ENCODE assay signal across 1 cellular context in the genomic region with DNA sequence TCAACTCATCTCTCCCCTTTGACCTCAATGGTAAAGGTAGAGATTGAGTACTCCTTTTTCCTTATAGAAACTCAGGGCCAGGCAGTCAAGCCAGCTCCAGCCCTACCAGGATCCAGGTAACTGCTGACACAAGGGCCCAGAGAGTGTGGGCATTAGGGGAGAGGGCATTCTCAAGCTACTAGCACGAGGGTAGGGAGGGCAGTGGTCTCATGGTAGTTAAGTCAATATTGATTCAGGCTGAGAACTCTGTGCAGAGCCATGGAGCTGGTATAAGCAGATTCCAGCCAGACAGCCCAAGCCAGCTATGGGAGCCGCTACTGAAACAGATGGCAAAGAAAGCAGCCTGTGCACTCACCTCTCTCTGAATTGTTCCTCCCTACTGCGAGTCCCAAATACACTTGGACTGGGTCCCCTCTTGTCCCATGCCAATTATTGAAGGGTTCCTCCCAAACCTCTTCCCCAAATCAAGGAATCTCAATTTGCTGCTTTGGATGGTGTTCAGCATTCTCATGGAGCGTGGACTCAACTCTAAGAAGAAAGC.
TF ChIP-seq lines count a peak whose summit lies in the region.

No MANE protein-coding gene starts in this region.

TF ChIP-seq in HEK293T, 16 proteins besides CTCF, POLR2A, EP300 and RAD21:
- no peak for TF ChIP-seq SUZ12 (IDR thresholded peaks at IDR 0.05)
- TF ChIP-seq FOXM1 (IDR thresholded peaks at IDR 0.05; ENCODE audit: borderline replicate concordance): no peak
- no peak for TF ChIP-seq ZNF384 (IDR thresholded peaks at IDR 0.05)
- no peak for TF ChIP-seq LEF1 (IDR thresholded peaks at IDR 0.05; ENCODE audit: borderline replicate concordance)
- no peak for TF ChIP-seq FOXA1 (IDR thresholded peaks at IDR 0.05)
- TF ChIP-seq FOXK2 (IDR thresholded peaks at IDR 0.05): no peak
- TF ChIP-seq, protein P1, sequence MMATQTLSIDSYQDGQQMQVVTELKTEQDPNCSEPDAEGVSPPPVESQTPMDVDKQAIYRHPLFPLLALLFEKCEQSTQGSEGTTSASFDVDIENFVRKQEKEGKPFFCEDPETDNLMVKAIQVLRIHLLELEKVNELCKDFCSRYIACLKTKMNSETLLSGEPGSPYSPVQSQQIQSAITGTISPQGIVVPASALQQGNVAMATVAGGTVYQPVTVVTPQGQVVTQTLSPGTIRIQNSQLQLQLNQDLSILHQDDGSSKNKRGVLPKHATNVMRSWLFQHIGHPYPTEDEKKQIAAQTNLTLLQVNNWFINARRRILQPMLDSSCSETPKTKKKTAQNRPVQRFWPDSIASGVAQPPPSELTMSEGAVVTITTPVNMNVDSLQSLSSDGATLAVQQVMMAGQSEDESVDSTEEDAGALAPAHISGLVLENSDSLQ (IDR thresholded peaks at IDR 0.05): no peak
- TF ChIP-seq SP1 (IDR thresholded peaks at IDR 0.05): no peak
